Comparison of ENCODE assay signal across 10 cellular contexts in the genomic region with DNA sequence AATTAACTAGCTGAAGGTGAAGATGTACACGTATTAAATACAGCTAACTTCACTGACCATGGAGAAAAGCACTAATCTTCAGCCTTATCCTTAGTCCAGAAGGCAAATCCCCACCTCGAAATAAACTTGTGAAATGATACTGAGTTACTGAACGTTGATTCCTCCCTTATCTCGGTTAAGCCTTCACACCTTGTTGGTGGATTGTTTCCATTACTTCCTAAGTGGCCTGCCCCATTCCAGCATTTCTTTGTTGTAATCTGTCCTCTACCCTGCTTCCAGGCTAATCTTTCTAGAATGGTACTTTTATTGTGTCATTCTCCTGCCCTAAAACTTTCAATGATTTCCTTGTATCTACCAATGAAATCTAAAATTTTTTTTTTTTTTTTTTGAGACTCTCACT.
"Had no signal": no experiment of that assay in that cellular context is flagged by ENCODE, and none has a peak within 500 bp of the region (broad histone marks: within the 10 kb centered on the region; RNA-seq: fewer than 3 reads in every experiment).

No MANE protein-coding gene starts in this region.

- H2AFZ ChIP-seq: GM23338 had no signal

- H3K4me3 Mint-ChIP-seq: GM23338, HFFc6, IgD-negative memory B cell had no signal

- FAIRE-seq: H1, H54, HepG2 had no signal

- H3K27ac Mint-ChIP-seq: GM23338, HFFc6 had no signal

- H3K36me3 ChIP-seq: HAP-1 had no signal

- ATAC-seq: GM23338, HCT116, HepG2 had no signal

- H3K27ac ChIP-seq: HL-60 had no signal

- H3K4me1 Mint-ChIP-seq: GM23338, IgD-negative memory B cell had no signal

- H3K4me2 ChIP-seq: GM23338 had no signal

- H3K4me3 ChIP-seq: GM23338, HAP-1 had no signal

- H3K9me3 Mint-ChIP-seq: GM23338 had no signal

- DNase-seq: HFFc6, KBM-7 had no signal

- H3K4me1 ChIP-seq: HAP-1 had no signal

- H3K27me3 Mint-ChIP-seq: IgD-negative memory B cell had no signal

- H3K9me3 ChIP-seq: HAP-1 had no signal
